Comparison of ENCODE assay signal across 8 cellular contexts in genomic region chr2:229715895-229716507, GRCh38. TPM values are rescaled to one million over a fixed set of nuclear protein-coding genes. Genes with fewer than 3 reads are reported as not detected.
A peak's percentile ranks its signal among the peaks of the same experiment; 100 is the strongest.
DNase-seq lines count a peak whose midpoint lies in the region; ATAC-seq and TF ChIP-seq lines count a peak whose summit lies in the region.

No MANE protein-coding gene starts in this region.

- 2% methylated on average over 4 of the region's 4 CpGs for WGBS in suprapubic skin

- ATAC-seq in HG03025 (IDR thresholded peaks at IDR 0.05; ENCODE audit: low FRiP score, unreplicated experiment), result no peak

- no peaks in the 10 kb centered on the region for H3K27me3 ChIP-seq in MG63
- peaks cover 50% of the 10 kb centered on the region for H3K27me3 ChIP-seq in osteoblast (ENCODE audit: insufficient read depth, low read length)
- H3K27me3 ChIP-seq in suprapubic skin, result peaks cover 67% of the 10 kb centered on the region

- no peak for TF ChIP-seq POLR2A in suprapubic skin (IDR thresholded peaks at IDR 0.05)

- H3K36me3 ChIP-seq in MG63 (no peaks in the 10 kb centered on the region), osteoblast (ENCODE audit: insufficient read depth, low read length) (no peaks in the 10 kb centered on the region), suprapubic skin (no peaks in the 10 kb centered on the region)

- H2AFZ ChIP-seq in osteoblast (ENCODE audit: low read length), result no peak overlapping the region

- TF ChIP-seq EP300 in suprapubic skin (IDR thresholded peaks at IDR 0.05), result no peak

- H3K4me1 ChIP-seq in osteoblast (ENCODE audit: insufficient read depth, low read length) (no peaks in the 10 kb centered on the region), suprapubic skin (peaks cover 29% of the 10 kb centered on the region)

- no peaks in the 10 kb centered on the region for H3K79me2 ChIP-seq in osteoblast (ENCODE audit: insufficient read depth, low read length)

- no peak overlapping the region for H3K4me3 ChIP-seq in MG63
- no peak overlapping the region for H3K4me3 ChIP-seq in osteoblast (ENCODE audit: insufficient read depth, low read length)
- no peak overlapping the region for H3K4me3 ChIP-seq in suprapubic skin

- no peak overlapping the region for H3K4me2 ChIP-seq in osteoblast (ENCODE audit: insufficient read depth, low read length)

- H3K9me3 ChIP-seq in MG63, result no peaks in the 10 kb centered on the region
- no peaks in the 10 kb centered on the region for H3K9me3 ChIP-seq in osteoblast (ENCODE audit: low read depth, low read length)
- no peaks in the 10 kb centered on the region for H3K9me3 ChIP-seq in suprapubic skin

- H3K27ac ChIP-seq in osteoblast (ENCODE audit: low read depth, low read length) (no peak overlapping the region), suprapubic skin (no peak overlapping the region)

- TF ChIP-seq CTCF in osteoblast (IDR thresholded peaks at IDR 0.05; ENCODE audit: extremely low read depth, low read depth, low read length) (peak; percentile 46), suprapubic skin (IDR thresholded peaks at IDR 0.05) (peak in 1 of 2 donors; percentile 24)

- H4K20me1 ChIP-seq in osteoblast (ENCODE audit: insufficient read depth, low read length), result no peaks in the 10 kb centered on the region

- peak; percentile 37 for DNase-seq in EL
- DNase-seq in MG63, result peak; percentile 41
- peak; percentile 74 for DNase-seq in SHP77 treated with DMSO at 0.1 percent for 48 hours (lab: John Stamatoyannopoulos, UW)
- DNase-seq in ecto neural progenitor cell (ENCODE audit: low spot score), result peak; percentile 48
- no peak for DNase-seq in osteoblast (ENCODE audit: insufficient read length, low spot score, missing footprints)
- DNase-seq in suprapubic skin (ENCODE audit: low spot score in 2 of 2), result no peak
- no peak for DNase-seq in AG20443 (ENCODE audit: low spot score)

RNA-seq across cellular contexts. Expression of gene DNER, which starts 1.6 kb away (rescaled TPM):
- 84.8 and 88.7 TPM in 2 replicates for total RNA-seq in MG63 (2014; rRNA removed; shearing (Covaris generic); ENCODE audit: low replicate concordance)
- 0.36 and 1.2 TPM in 2 replicates for total RNA-seq in osteoblast
- total RNA-seq in suprapubic skin, result 10 to 100 TPM in 3 of 4 donors, 1 to 10 TPM in 1; 8.9 to 29.4 (median 19.5) TPM

Comparison
In these comparisons a context has a peak if more than half of its experiments do, and no peak if none do; other contexts are left out.
1. DNase-seq: peak in EL (single experiment), MG63 (single experiment), SHP77 treated with DMSO at 0.1 percent for 48 hours (single experiment) and ecto neural progenitor cell (single experiment); none in osteoblast (single experiment), suprapubic skin (0 of 2) and AG20443 (single experiment).